ENCODE assay signal across 17 cellular contexts in the genomic region with DNA sequence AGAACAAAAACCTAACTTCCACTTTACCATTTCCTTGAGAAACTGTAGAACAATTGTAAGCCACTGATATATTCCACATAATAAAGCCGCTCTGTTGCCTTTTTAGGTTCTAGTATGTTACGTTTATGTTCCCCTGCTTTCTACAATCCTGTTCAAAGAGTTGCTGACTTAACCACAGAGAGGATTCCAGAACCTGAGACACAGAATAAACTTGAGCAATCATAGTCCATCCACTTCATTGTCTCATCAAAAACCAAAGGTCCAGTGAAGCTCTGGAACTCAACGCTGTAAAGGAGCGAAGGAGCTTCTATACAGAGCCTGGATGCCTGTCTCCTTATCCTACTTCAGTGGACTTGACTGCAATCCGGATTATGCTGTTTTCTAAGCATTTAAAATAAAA. TPM values are rescaled to one million over a fixed set of nuclear protein-coding genes. Genes with fewer than 3 reads are reported as not detected.
DNase-seq lines count a peak whose midpoint lies in the region; ATAC-seq and TF ChIP-seq lines count a peak whose summit lies in the region.
"Had no signal": no experiment of that assay in that cellular context is flagged by ENCODE, and none has a peak within 500 bp of the region (broad histone marks: within the 10 kb centered on the region; RNA-seq: fewer than 3 reads in every experiment).

No MANE protein-coding gene starts in this region.

- intact Hi-C loops in dorsolateral prefrontal cortex (cut with DNase I) = loop anchor here (10.0 kb wide), 2 partner anchors 206 to 254 kb away; no protein-coding TSS in a partner anchor

- TF ChIP-seq CTCF in RWPE2 (IDR thresholded peaks at IDR 0.05; ENCODE audit: poor library complexity, severe bottlenecking) (no peak), dorsolateral prefrontal cortex (IDR thresholded peaks at IDR 0.05 in 54 of 56, conservative IDR thresholded peaks at IDR 0.05 in 2 of 56; ENCODE audit: low read depth in 1 of 56, partially characterized antibody in 56 of 56) (no peak), thoracic aorta (IDR thresholded peaks at IDR 0.05) (no peak), endothelial cell (IDR thresholded peaks at IDR 0.05; ENCODE audit: unreplicated experiment) (no peak)

- H3K9me3 ChIP-seq in RWPE2 (ENCODE audit: severe bottlenecking) = no peaks in the 10 kb centered on the region
- H3K9me3 ChIP-seq in muscle layer of duodenum (ENCODE audit: control insufficient read depth in 1 of 2, low read length in 2 of 2) = no peaks in the 10 kb centered on the region
- H3K9me3 ChIP-seq in thoracic aorta = no peaks in the 10 kb centered on the region
- H3K9me3 ChIP-seq: prostate gland had no signal

- DNase-seq in RWPE2 (ENCODE audit: low spot score) (no peak), dorsolateral prefrontal cortex (no peak), thoracic aorta (ENCODE audit: low spot score) (no peak), COR-L47 (lab: John Stamatoyannopoulos, UW) (no peak), endothelial cell (ENCODE audit: low spot score) (no peak), activated gamma-delta T cell (lab: John Stamatoyannopoulos, UW) (no peak)
- DNase-seq: activated CD8-positive, alpha-beta T cell treated with anti-CD3 and anti-CD28 coated beads for 36 hours; amygdala; cortex of kidney; DND-41; H7; MM.1S; natural killer cell; NCI-H187 treated with DMSO at 0.1 percent for 48 hours had no signal

- no peak for ATAC-seq in RWPE2 (ENCODE audit: low read depth)
- ATAC-seq in thoracic aorta (ENCODE audit: insufficient number of reproducible peaks, low FRiP score, low read depth) = no peak
- ATAC-seq: activated CD8-positive, alpha-beta T cell treated with anti-CD3 and anti-CD28 coated beads for 36 hours; natural killer cell had no signal

- H3K27ac ChIP-seq in RWPE2 (ENCODE audit: poor library complexity, severe bottlenecking) (peak overlapping the region; percentile 99), dorsolateral prefrontal cortex (peak overlapping the region in 46 of 59 donors; percentile 1 to 97 (median 88)), muscle layer of duodenum (ENCODE audit: low read length) (peak overlapping the region; percentile 48), thoracic aorta (peak overlapping the region; percentile 53 to 74)
- H3K27ac ChIP-seq: prostate gland, VCaP had no signal

- peaks cover 58% of the 10 kb centered on the region for H3K36me3 ChIP-seq in RWPE2 (ENCODE audit: low read depth)
- peaks cover 0 to 26% of the 10 kb centered on the region in 2 donors for H3K36me3 ChIP-seq in muscle layer of duodenum (ENCODE audit: control insufficient read depth in 1 of 2, insufficient read depth in 2 of 2, low read length in 2 of 2)
- H3K36me3 ChIP-seq in thoracic aorta = no peaks in the 10 kb centered on the region
- H3K36me3 ChIP-seq: prostate gland had no signal

- H3K27me3 ChIP-seq in RWPE2 (ENCODE audit: insufficient read depth, poor library complexity, severe bottlenecking) (no peaks in the 10 kb centered on the region), dorsolateral prefrontal cortex (no peaks in the 10 kb centered on the region), muscle layer of duodenum (ENCODE audit: low read depth, low read length) (no peaks in the 10 kb centered on the region), thoracic aorta (replicated peaks; ENCODE audit: insufficient read depth) (no peaks in the 10 kb centered on the region)

- H3K36me3 Mint-ChIP-seq in endothelial cell (ENCODE audit: low read depth, unreplicated experiment) = no peaks in the 10 kb centered on the region
- H3K36me3 Mint-ChIP-seq: natural killer cell had no signal

- H3K4me3 Mint-ChIP-seq in endothelial cell (ENCODE audit: unreplicated experiment) = no peak overlapping the region
- H3K4me3 Mint-ChIP-seq: activated CD8-positive, alpha-beta T cell treated with anti-CD3 and anti-CD28 coated beads for 36 hours; natural killer cell had no signal

- H3K4me1 Mint-ChIP-seq in endothelial cell (ENCODE audit: unreplicated experiment) = peaks cover 62% of the 10 kb centered on the region

- H3K4me1 ChIP-seq in RWPE2 (ENCODE audit: insufficient read depth, poor library complexity, severe bottlenecking) = peaks cover 52% of the 10 kb centered on the region
- peaks cover 20 to 51% of the 10 kb centered on the region in 2 donors for H3K4me1 ChIP-seq in muscle layer of duodenum (ENCODE audit: control insufficient read depth in 1 of 2, insufficient read depth in 2 of 2, low read length in 2 of 2)
- H3K4me1 ChIP-seq in thoracic aorta (ENCODE audit: control insufficient read depth in 1 of 2, low read depth in 2 of 2) = peaks cover 50 to 85% of the 10 kb centered on the region in 2 donors
- H3K4me1 ChIP-seq: prostate gland had no signal

- H3K27ac Mint-ChIP-seq in endothelial cell (ENCODE audit: unreplicated experiment) = no peak overlapping the region
- H3K27ac Mint-ChIP-seq: activated CD8-positive, alpha-beta T cell treated with anti-CD3 and anti-CD28 coated beads for 36 hours; natural killer cell had no signal

- peaks cover 6% of the 10 kb centered on the region for H3K27me3 Mint-ChIP-seq in endothelial cell (ENCODE audit: unreplicated experiment)

- H3K4me3 ChIP-seq in RWPE2 (ENCODE audit: severe bottlenecking) (no peak overlapping the region), dorsolateral prefrontal cortex (peak overlapping the region in 3 of 59 donors; percentile 4 to 17 (median 4)), muscle layer of duodenum (ENCODE audit: low read depth in 1 of 2, low read length in 2 of 2) (no peak overlapping the region), thoracic aorta (no peak overlapping the region)
- H3K4me3 ChIP-seq: prostate gland had no signal

- no peaks in the 10 kb centered on the region for H3K9me3 Mint-ChIP-seq in endothelial cell (ENCODE audit: unreplicated experiment)
- H3K9me3 Mint-ChIP-seq: activated CD8-positive, alpha-beta T cell treated with anti-CD3 and anti-CD28 coated beads for 36 hours had no signal

RNA-seq across cellular contexts. Expression of gene STARD13, which starts 4.6 kb away (rescaled TPM):
- total RNA-seq in dorsolateral prefrontal cortex = 10 to 100 TPM; 42.3 to 91.6 (median 62.0) TPM
- total RNA-seq in thoracic aorta = 10 to 100 TPM; 43.9 to 47.1 TPM
- 63.8 TPM for total RNA-seq in endothelial cell (ENCODE audit: unreplicated experiment)
- total RNA-seq: activated CD8-positive, alpha-beta T cell treated with anti-CD3 and anti-CD28 coated beads for 36 hours; natural killer cell had no signal

Comparison
In these comparisons a context has a peak if more than half of its experiments do, and no peak if none do; other contexts are left out.
1. H3K27ac ChIP-seq: peak in every context shown above with its lines; median percentile 99 in RWPE2; 88 in dorsolateral prefrontal cortex; 64 in thoracic aorta; 48 in muscle layer of duodenum.